Comparison of ENCODE assay signal across 1 cellular context in the genomic region with DNA sequence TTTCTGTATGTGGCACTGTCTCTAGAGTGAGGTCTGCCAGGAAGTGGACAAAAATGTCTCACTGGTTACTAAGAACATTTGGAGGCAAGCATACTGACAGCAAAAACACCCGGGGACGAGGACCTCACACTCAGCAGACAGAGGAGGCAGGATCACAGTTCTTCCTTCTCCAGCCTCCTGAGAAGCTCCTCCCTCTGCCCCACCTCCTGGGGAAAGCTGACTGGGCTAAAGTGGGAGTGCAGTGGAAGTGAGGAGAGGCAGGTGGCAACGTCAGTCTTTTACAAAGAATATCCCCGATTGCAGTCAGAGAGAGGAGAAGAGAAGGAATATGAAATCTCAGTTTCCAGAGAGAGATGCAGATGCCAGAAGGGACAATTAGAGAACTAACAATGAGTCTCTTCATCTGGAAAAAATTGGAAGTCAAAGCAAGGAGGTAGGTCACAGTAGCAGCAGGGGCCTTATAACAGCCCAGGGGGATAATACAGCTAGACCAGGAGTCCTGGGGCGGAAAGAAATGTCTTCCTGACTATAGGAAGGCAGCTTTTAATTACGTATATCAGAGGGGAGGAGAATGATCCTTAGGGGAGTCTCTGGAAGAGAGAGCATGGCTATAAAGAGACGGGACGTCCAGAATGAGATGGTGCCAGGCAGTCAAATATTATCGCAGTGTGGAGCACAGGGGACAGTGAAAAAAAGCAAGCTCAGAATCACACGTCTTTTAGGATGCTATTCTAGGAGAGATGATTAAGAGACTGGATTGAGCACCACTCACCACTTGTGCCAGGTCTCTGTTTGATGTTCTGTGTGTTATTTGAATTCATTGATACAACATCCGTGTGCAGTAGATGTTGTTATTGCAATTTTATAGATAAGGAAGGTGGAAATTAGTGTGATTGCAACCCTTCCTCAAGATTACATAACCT.
TF ChIP-seq lines count a peak whose summit lies in the region.

No MANE protein-coding gene starts in this region.

TF ChIP-seq in neural cell, 6 proteins besides CTCF, POLR2A, EP300 and RAD21 (continued from another document):
- TF ChIP-seq, protein P1, sequence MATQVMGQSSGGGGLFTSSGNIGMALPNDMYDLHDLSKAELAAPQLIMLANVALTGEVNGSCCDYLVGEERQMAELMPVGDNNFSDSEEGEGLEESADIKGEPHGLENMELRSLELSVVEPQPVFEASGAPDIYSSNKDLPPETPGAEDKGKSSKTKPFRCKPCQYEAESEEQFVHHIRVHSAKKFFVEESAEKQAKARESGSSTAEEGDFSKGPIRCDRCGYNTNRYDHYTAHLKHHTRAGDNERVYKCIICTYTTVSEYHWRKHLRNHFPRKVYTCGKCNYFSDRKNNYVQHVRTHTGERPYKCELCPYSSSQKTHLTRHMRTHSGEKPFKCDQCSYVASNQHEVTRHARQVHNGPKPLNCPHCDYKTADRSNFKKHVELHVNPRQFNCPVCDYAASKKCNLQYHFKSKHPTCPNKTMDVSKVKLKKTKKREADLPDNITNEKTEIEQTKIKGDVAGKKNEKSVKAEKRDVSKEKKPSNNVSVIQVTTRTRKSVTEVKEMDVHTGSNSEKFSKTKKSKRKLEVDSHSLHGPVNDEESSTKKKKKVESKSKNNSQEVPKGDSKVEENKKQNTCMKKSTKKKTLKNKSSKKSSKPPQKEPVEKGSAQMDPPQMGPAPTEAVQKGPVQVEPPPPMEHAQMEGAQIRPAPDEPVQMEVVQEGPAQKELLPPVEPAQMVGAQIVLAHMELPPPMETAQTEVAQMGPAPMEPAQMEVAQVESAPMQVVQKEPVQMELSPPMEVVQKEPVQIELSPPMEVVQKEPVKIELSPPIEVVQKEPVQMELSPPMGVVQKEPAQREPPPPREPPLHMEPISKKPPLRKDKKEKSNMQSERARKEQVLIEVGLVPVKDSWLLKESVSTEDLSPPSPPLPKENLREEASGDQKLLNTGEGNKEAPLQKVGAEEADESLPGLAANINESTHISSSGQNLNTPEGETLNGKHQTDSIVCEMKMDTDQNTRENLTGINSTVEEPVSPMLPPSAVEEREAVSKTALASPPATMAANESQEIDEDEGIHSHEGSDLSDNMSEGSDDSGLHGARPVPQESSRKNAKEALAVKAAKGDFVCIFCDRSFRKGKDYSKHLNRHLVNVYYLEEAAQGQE (IDR thresholded peaks at IDR 0.05; ENCODE audit: borderline replicate concordance), result no peak
- no peak for TF ChIP-seq EZH2 (IDR thresholded peaks at IDR 0.05; ENCODE audit: borderline replicate concordance, insufficient read depth, low read length, poor library complexity, severe bottlenecking)
- no peak for TF ChIP-seq TAF1 (IDR thresholded peaks at IDR 0.05; ENCODE audit: low read depth)
